ENCODE assay signal across 7 cellular contexts in genomic region chr19:3029070-3029923, GRCh38. TPM values are rescaled to one million over a fixed set of nuclear protein-coding genes. Genes with fewer than 3 reads are reported as not detected.
DNase-seq lines count a peak whose midpoint lies in the region; ATAC-seq and TF ChIP-seq lines count a peak whose summit lies in the region.

Gene TLE2 (minus strand): TSS chr19:3029280. CDS start chr19:3028904, 376 bp downstream.

- peaks cover 33% of the 10 kb centered on the region for H3K4me1 Mint-ChIP-seq in activated T-cell treated with anti-CD3 and anti-CD28 coated beads, Interleukin-2, amount 50 U/mL, for 72 hours (ENCODE audit: low read depth)

- peak within 1 kb of the TSS; percentile 64 to 77 for H3K4me3 Mint-ChIP-seq in activated T-cell treated with anti-CD3 and anti-CD28 coated beads, Interleukin-2, amount 50 U/mL, for 72 hours

- DNase-seq in HAP-1 (ENCODE audit: low spot score in 2 of 2) = no peak
- DNase-seq in activated T-cell treated with anti-CD3 and anti-CD28 coated beads, Interleukin-2, amount 50 U/mL, for 72 hours = peak in 1 of 2 donors; percentile 38
- DNase-seq in left ventricle myocardium inferior = no peak
- no peak for DNase-seq in skeletal muscle cell (ENCODE audit: low read depth)
- no peak for DNase-seq in Ammon's horn (ENCODE audit: low spot score)
- DNase-seq in SHP77 treated with DMSO at 0.1 percent for 48 hours (lab: John Stamatoyannopoulos, UW) = no peak

- peaks cover 32% of the 10 kb centered on the region for H3K27me3 Mint-ChIP-seq in activated T-cell treated with anti-CD3 and anti-CD28 coated beads, Interleukin-2, amount 50 U/mL, for 72 hours (ENCODE audit: low read depth)

- H3K36me3 Mint-ChIP-seq in activated T-cell treated with anti-CD3 and anti-CD28 coated beads, Interleukin-2, amount 50 U/mL, for 72 hours (ENCODE audit: insufficient read depth in 2 of 2) = no peaks in the 10 kb centered on the region

- H3K4me3 ChIP-seq in HAP-1 (peak within 1 kb of the TSS; percentile 48), left ventricle myocardium inferior (peak within 1 kb of the TSS; percentile 81), skeletal muscle cell (ENCODE audit: low read depth, low read length) (peak within 1 kb of the TSS; percentile 38)

- no peaks in the 10 kb centered on the region for H3K9me3 ChIP-seq in HAP-1
- H3K9me3 ChIP-seq in left ventricle myocardium inferior (replicated peaks) = no peaks in the 10 kb centered on the region

- intact Hi-C loops in left ventricle myocardium inferior (cut with micrococcal nuclease) = no loop called here

- H3K4me1 ChIP-seq in HAP-1 (peaks cover 1% of the 10 kb centered on the region), left ventricle myocardium inferior (peaks cover 22% of the 10 kb centered on the region)

- TF ChIP-seq CTCF in left ventricle myocardium inferior (IDR thresholded peaks at IDR 0.05; ENCODE audit: borderline replicate concordance) = no peak

- H3K36me3 ChIP-seq in HAP-1 (replicated peaks) (no peaks in the 10 kb centered on the region), left ventricle myocardium inferior (no peaks in the 10 kb centered on the region)

- peak within 1 kb of the TSS; percentile 17 for H3K27ac Mint-ChIP-seq in activated T-cell treated with anti-CD3 and anti-CD28 coated beads, Interleukin-2, amount 50 U/mL, for 72 hours

- peaks cover 5% of the 10 kb centered on the region for H3K27me3 ChIP-seq in HAP-1 (ENCODE audit: low read depth)
- no peaks in the 10 kb centered on the region for H3K27me3 ChIP-seq in left ventricle myocardium inferior (ENCODE audit: low read depth)

- in situ Hi-C loops in HAP-1 (cut with MboI; ENCODE audit: low sequenced_read_pairs) = no loop called here

- ATAC-seq in activated T-cell treated with anti-CD3 and anti-CD28 coated beads, Interleukin-2, amount 50 U/mL, for 72 hours (replicated peaks in 1 of 2) = peak; percentile 58 to 64
- no peak for ATAC-seq in GM21526 (IDR thresholded peaks at IDR 0.05; ENCODE audit: low FRiP score, unreplicated experiment)

- H3K9me3 Mint-ChIP-seq in activated T-cell treated with anti-CD3 and anti-CD28 coated beads, Interleukin-2, amount 50 U/mL, for 72 hours = no peaks in the 10 kb centered on the region

- peak within 1 kb of the TSS; percentile 72 for H3K27ac ChIP-seq in left ventricle myocardium inferior (replicated peaks)

RNA-seq across cellular contexts. Expression of gene TLE2, which starts in this region (rescaled TPM):
- total RNA-seq in activated T-cell treated with anti-CD3 and anti-CD28 coated beads, Interleukin-2, amount 50 U/mL, for 72 hours = 10 to 100 TPM; 12.4 to 16.5 TPM
- total RNA-seq in left ventricle myocardium inferior = 53.2 TPM
